ENCODE assay signal across 14 cellular contexts in genomic region chr16:23771642-23772041, GRCh38. TPM values are rescaled to one million over a fixed set of nuclear protein-coding genes. Genes with fewer than 3 reads are reported as not detected.
"Had no signal": no experiment of that assay in that cellular context is flagged by ENCODE, and none has a peak within 500 bp of the region (broad histone marks: within the 10 kb centered on the region; RNA-seq: fewer than 3 reads in every experiment).

No MANE protein-coding gene starts in this region.

- H3K4me1 Mint-ChIP-seq: neural progenitor cell had no signal

- H3K4me1 ChIP-seq: adrenal gland, left ventricle myocardium inferior, neural progenitor cell, pancreas, tibial artery had no signal

- H3K27me3 ChIP-seq: adrenal gland, esophagus squamous epithelium, neural progenitor cell, pancreas, tibial artery had no signal

- H3K9ac ChIP-seq: neural progenitor cell had no signal

- H3K4me3 ChIP-seq: adrenal gland, esophagus squamous epithelium, left ventricle myocardium inferior, neural progenitor cell, pancreas, tibial artery had no signal

- H3K27ac ChIP-seq: adrenal gland, left ventricle myocardium inferior, neural progenitor cell, pancreas, tibial artery had no signal

- H3K9me3 ChIP-seq: adrenal gland, esophagus squamous epithelium, left ventricle myocardium inferior, pancreas, tibial artery had no signal

- FAIRE-seq: islet of Langerhans had no signal

- H3K9me3 Mint-ChIP-seq: neural progenitor cell had no signal

- DNase-seq: activated CD4-positive, alpha-beta T cell treated with anti-CD3 and anti-CD28 coated beads, Interleukin-2, amount 50 U/mL, for 1 hour; activated naive CD4-positive, alpha-beta T cell treated with anti-CD3 and anti-CD28 coated beads, Interleukin-2, amount 50 U/mL, for 16 hours; adrenal gland; esophagus squamous epithelium; foreskin fibroblast; left ventricle myocardium inferior; pancreas; stimulated activated CD4-positive, alpha-beta T cell treated with anti-CD3 and anti-CD28 coated beads, Interleukin-4, amount 100 ng/mL, for 1 hour; T-helper 2 cell; tibial artery had no signal

- H3K27ac Mint-ChIP-seq: neural progenitor cell had no signal

- H3K36me3 Mint-ChIP-seq: neural progenitor cell had no signal

- H3K4me3 Mint-ChIP-seq: neural progenitor cell had no signal

- H3K36me3 ChIP-seq: adrenal gland, esophagus squamous epithelium, left ventricle myocardium inferior, neural progenitor cell, pancreas, tibial artery had no signal

- ATAC-seq: pancreas had no signal

RNA-seq across cellular contexts. Expression of gene CHP2, which starts 16.8 kb away (rescaled TPM):
- total RNA-seq: activated CD8-positive, alpha-beta memory T cell treated with anti-CD3 and anti-CD28 coated beads for 36 hours; dermis microvascular lymphatic vessel endothelial cell; left ventricle myocardium inferior; pancreas had no signal
- polyA plus RNA-seq: pancreas had no signal

RNA-seq across cellular contexts. Expression of gene ERN2, which starts 58.6 kb away (rescaled TPM):
- total RNA-seq: activated CD8-positive, alpha-beta memory T cell treated with anti-CD3 and anti-CD28 coated beads for 36 hours; dermis microvascular lymphatic vessel endothelial cell; left ventricle myocardium inferior had no signal
